ENCODE assay signal across 8 cellular contexts in genomic region chr11:47004595-47005033, GRCh38.
DNase-seq lines count a peak whose midpoint lies in the region; ATAC-seq and TF ChIP-seq lines count a peak whose summit lies in the region.

No MANE protein-coding gene starts in this region.

- ATAC-seq in HG02759 (IDR thresholded peaks at IDR 0.05; ENCODE audit: unreplicated experiment) = peak; percentile 50
- no peak for ATAC-seq in GM19463 (IDR thresholded peaks at IDR 0.05; ENCODE audit: unreplicated experiment)
- no peak for ATAC-seq in GM18867 (IDR thresholded peaks at IDR 0.05; ENCODE audit: unreplicated experiment)

- no peak for TF ChIP-seq POLR2A in erythroblast (IDR thresholded peaks at IDR 0.05; ENCODE audit: low read length)

- H3K4me3 ChIP-seq in AG09309 (ENCODE audit: control insufficient read depth, low read depth, low read length) = no peak overlapping the region

- TF ChIP-seq CTCF in AG09309 (IDR thresholded peaks at IDR 0.05; ENCODE audit: control insufficient read depth, insufficient read depth, low read depth, low read length, missing control alignments) = no peak

- peak; percentile 92 for DNase-seq in AG09309 (ENCODE audit: low read depth)
- peak; percentile 90 for DNase-seq in RPMI7951 (ENCODE audit: low read depth)
- peak; percentile 92 to 96 for DNase-seq in erythroblast (lab: John Stamatoyannopoulos, UW)
- peak; percentile 85 for DNase-seq in mucosa of gallbladder (ENCODE audit: low spot score)
- DNase-seq in stimulated activated CD4-positive, alpha-beta T cell treated with anti-CD3 and anti-CD28 coated beads, Interleukin-4, amount 100 ng/mL, for 24 hours = no peak
